8 cellular contexts compared by ENCODE assay signal in the genomic region with DNA sequence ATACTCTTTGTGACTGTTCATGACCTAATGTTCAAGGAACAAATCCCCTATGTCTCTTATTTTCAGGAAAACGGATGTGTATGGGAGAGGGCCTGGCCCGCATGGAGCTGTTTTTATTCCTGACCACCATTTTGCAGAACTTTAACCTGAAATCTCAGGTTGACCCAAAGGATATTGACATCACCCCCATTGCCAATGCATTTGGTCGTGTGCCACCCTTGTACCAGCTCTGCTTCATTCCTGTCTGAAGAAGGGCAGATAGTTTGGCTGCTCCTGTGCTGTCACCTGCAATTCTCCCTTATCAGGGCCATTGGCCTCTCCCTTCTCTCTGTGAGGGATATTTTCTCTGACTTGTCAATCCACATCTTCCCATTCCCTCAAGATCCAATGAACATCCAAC. TPM values are rescaled to one million over a fixed set of nuclear protein-coding genes. Genes with fewer than 3 reads are reported as not detected.
"Had no signal": no experiment of that assay in that cellular context is flagged by ENCODE, and none has a peak within 500 bp of the region (broad histone marks: within the 10 kb centered on the region; RNA-seq: fewer than 3 reads in every experiment).

No MANE protein-coding gene starts in this region.

- DNase-seq: GDM1, GF-D8 had no signal

- H3K4me3 ChIP-seq: GM12878 had no signal

- ATAC-seq: GM12878 had no signal

- FAIRE-seq: G401.6, GM12892, GM18507, GM19239 had no signal

RNA-seq across cellular contexts. Expression of a gene that starts 27.3 kb away (rescaled TPM):
- total RNA-seq: G401, GM12878 had no signal
- polyA plus RNA-seq: GM12878 had no signal

RNA-seq across cellular contexts. Expression of a gene that starts 51.7 kb away (rescaled TPM):
- total RNA-seq: G401 had no signal
